Comparison of ENCODE assay signal across 17 cellular contexts in the genomic region with DNA sequence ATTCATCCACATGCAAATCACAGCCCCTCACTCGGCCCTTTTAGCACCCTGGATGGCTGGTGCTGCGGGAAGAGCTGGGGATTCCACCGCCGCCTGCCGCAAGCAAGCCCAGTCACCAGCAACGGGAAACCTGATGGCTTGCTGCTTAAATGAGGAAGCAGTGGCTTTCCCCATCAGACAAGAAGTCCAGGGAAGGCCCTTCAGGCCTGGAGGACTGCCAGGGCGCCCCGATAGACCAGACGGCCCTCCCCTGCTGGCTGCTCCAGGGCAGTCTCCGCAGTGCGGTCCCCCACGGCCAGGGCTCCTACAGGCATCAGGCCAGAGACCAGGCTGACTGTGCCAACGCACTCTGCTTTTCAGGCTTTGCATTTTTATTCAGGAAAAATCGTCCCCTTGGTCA.
"Had no signal": no experiment of that assay in that cellular context is flagged by ENCODE, and none has a peak within 500 bp of the region (broad histone marks: within the 10 kb centered on the region; RNA-seq: fewer than 3 reads in every experiment).

No MANE protein-coding gene starts in this region.

- H3K36me3 Mint-ChIP-seq: natural killer cell had no signal

- H3K27me3 ChIP-seq: right lobe of liver, testis had no signal

- H3K27ac ChIP-seq: psoas muscle, right lobe of liver, testis had no signal

- H3K36me3 ChIP-seq: right lobe of liver had no signal

- DNase-seq: activated B cell treated with CpG ODN at 0.5 μM for 24 hours; activated CD4-positive, alpha-beta T cell treated with anti-CD3 and anti-CD28 coated beads, Interleukin-2, amount 50 U/mL, for 1 hour; activated naive CD4-positive, alpha-beta T cell; activated naive CD8-positive, alpha-beta T cell treated with anti-CD3 and anti-CD28 coated beads, Interleukin-2, amount 10 ng/mL, durations not matched to agents 7 days and 5 days; activated T-cell treated with anti-CD3 and anti-CD28 coated beads for 4 hours; aorta; erythroblast; kidney glomerular epithelial cell; left ventricle myocardium superior; mesenchymal stem cell; natural killer cell; psoas muscle; right lobe of liver; SW 1271; testis had no signal

- H3K4me1 ChIP-seq: psoas muscle, right lobe of liver, testis had no signal

- H3K27ac Mint-ChIP-seq: activated B cell treated with CpG ODN at 0.5 μM for 24 hours; activated naive CD8-positive, alpha-beta T cell treated with anti-CD3 and anti-CD28 coated beads, Interleukin-2, amount 10 ng/mL, durations not matched to agents 7 days and 5 days; natural killer cell; stimulated activated naive CD8-positive, alpha-beta T cell treated with anti-CD3 and anti-CD28 coated beads, Interleukin-15, Interleukin-2, amounts not matched to agents 100 ng/mL and 50 ng/mL, for 24 hours had no signal

- H3K27me3 Mint-ChIP-seq: activated B cell treated with CpG ODN at 0.5 μM for 24 hours; activated naive CD8-positive, alpha-beta T cell treated with anti-CD3 and anti-CD28 coated beads, Interleukin-2, amount 10 ng/mL, durations not matched to agents 7 days and 5 days; stimulated activated naive CD8-positive, alpha-beta T cell treated with anti-CD3 and anti-CD28 coated beads, Interleukin-15, Interleukin-2, amounts not matched to agents 100 ng/mL and 50 ng/mL, for 24 hours had no signal

- H3K4me3 ChIP-seq: psoas muscle, right lobe of liver, smooth muscle cell, testis had no signal

- H3K9me3 Mint-ChIP-seq: stimulated activated naive CD8-positive, alpha-beta T cell treated with anti-CD3 and anti-CD28 coated beads, Interleukin-15, Interleukin-2, amounts not matched to agents 100 ng/mL and 50 ng/mL, for 24 hours had no signal

- ATAC-seq: left ventricle myocardium superior, natural killer cell, psoas muscle, right lobe of liver had no signal

- H3K9me3 ChIP-seq: psoas muscle, right lobe of liver, testis had no signal

- H3K4me1 Mint-ChIP-seq: activated B cell treated with CpG ODN at 0.5 μM for 24 hours; activated naive CD8-positive, alpha-beta T cell treated with anti-CD3 and anti-CD28 coated beads, Interleukin-2, amount 10 ng/mL, durations not matched to agents 7 days and 5 days; natural killer cell had no signal

- H3K4me3 Mint-ChIP-seq: activated B cell treated with CpG ODN at 0.5 μM for 24 hours; activated naive CD8-positive, alpha-beta T cell treated with anti-CD3 and anti-CD28 coated beads, Interleukin-2, amount 10 ng/mL, durations not matched to agents 7 days and 5 days; natural killer cell; stimulated activated naive CD8-positive, alpha-beta T cell treated with anti-CD3 and anti-CD28 coated beads, Interleukin-15, Interleukin-2, amounts not matched to agents 100 ng/mL and 50 ng/mL, for 24 hours had no signal
